ENCODE assay signal across 11 cellular contexts in genomic region chr3:188390775-188391443, GRCh38.
A peak's percentile ranks its signal among the peaks of the same experiment; 100 is the strongest.
DNase-seq lines count a peak whose midpoint lies in the region; ATAC-seq and TF ChIP-seq lines count a peak whose summit lies in the region.
"Had no signal": no experiment of that assay in that cellular context is flagged by ENCODE, and none has a peak within 500 bp of the region (broad histone marks: within the 10 kb centered on the region; RNA-seq: fewer than 3 reads in every experiment).

No MANE protein-coding gene starts in this region.

- H3K36me3 Mint-ChIP-seq in activated T-cell treated with anti-CD3 and anti-CD28 coated beads, Interleukin-2, amount 50 U/mL, for 24 hours (ENCODE audit: low read depth) = peaks cover 2% of the 10 kb centered on the region
- H3K36me3 Mint-ChIP-seq in activated T-cell treated with anti-CD3 and anti-CD28 coated beads, Interleukin-2, amount 50 U/mL, for 4 hours (ENCODE audit: insufficient read depth) = peaks cover 4% of the 10 kb centered on the region
- peaks cover 5% of the 10 kb centered on the region for H3K36me3 Mint-ChIP-seq in memory B cell

- H3K4me1 Mint-ChIP-seq in activated T-cell treated with anti-CD3 and anti-CD28 coated beads, Interleukin-2, amount 50 U/mL, for 24 hours (ENCODE audit: low read depth) = peaks cover 40% of the 10 kb centered on the region
- H3K4me1 Mint-ChIP-seq in activated T-cell treated with anti-CD3 and anti-CD28 coated beads, Interleukin-2, amount 50 U/mL, for 4 hours (ENCODE audit: low read depth) = peaks cover 30% of the 10 kb centered on the region
- H3K4me1 Mint-ChIP-seq in memory B cell = peaks cover 39% of the 10 kb centered on the region

- ATAC-seq in activated T-cell treated with anti-CD3 and anti-CD28 coated beads, Interleukin-2, amount 50 U/mL, for 4 hours = no peak
- peak; percentile 21 for ATAC-seq in memory B cell (ENCODE audit: low read depth)
- no peak for ATAC-seq in GM19351 (IDR thresholded peaks at IDR 0.05; ENCODE audit: unreplicated experiment)

- no peak for TF ChIP-seq CTCF in coronary artery (IDR thresholded peaks at IDR 0.05)
- TF ChIP-seq CTCF in tibial nerve (IDR thresholded peaks at IDR 0.05) = no peak

- H3K9me3 Mint-ChIP-seq in activated T-cell treated with anti-CD3 and anti-CD28 coated beads, Interleukin-2, amount 50 U/mL, for 24 hours = no peaks in the 10 kb centered on the region
- no peaks in the 10 kb centered on the region for H3K9me3 Mint-ChIP-seq in activated T-cell treated with anti-CD3 and anti-CD28 coated beads, Interleukin-2, amount 50 U/mL, for 4 hours
- H3K9me3 Mint-ChIP-seq in memory B cell = no peaks in the 10 kb centered on the region

- TF ChIP-seq POLR2A in tibial nerve (IDR thresholded peaks at IDR 0.05) = no peak

- no peaks in the 10 kb centered on the region for H3K36me3 ChIP-seq in tibial nerve

- H3K9me3 ChIP-seq in tibial nerve = no peaks in the 10 kb centered on the region

- TF ChIP-seq EP300 in tibial nerve (IDR thresholded peaks at IDR 0.05) = no peak

- peak overlapping the region; percentile 71 to 75 for H3K27ac ChIP-seq in coronary artery
- H3K27ac ChIP-seq in tibial nerve = peak overlapping the region; percentile 27 to 83 (median 80)
- H3K27ac ChIP-seq: VCaP had no signal

- peak overlapping the region; percentile 84 for H3K27ac Mint-ChIP-seq in activated T-cell treated with anti-CD3 and anti-CD28 coated beads, Interleukin-2, amount 50 U/mL, for 24 hours
- H3K27ac Mint-ChIP-seq in memory B cell = peak overlapping the region; percentile 98

- H3K4me1 ChIP-seq in tibial nerve = peaks cover 0 to 49% (median 21%) of the 10 kb centered on the region in 4 donors

- H3K27me3 Mint-ChIP-seq in activated T-cell treated with anti-CD3 and anti-CD28 coated beads, Interleukin-2, amount 50 U/mL, for 24 hours = no peaks in the 10 kb centered on the region
- H3K27me3 Mint-ChIP-seq in activated T-cell treated with anti-CD3 and anti-CD28 coated beads, Interleukin-2, amount 50 U/mL, for 4 hours (ENCODE audit: low read depth) = no peaks in the 10 kb centered on the region
- H3K27me3 Mint-ChIP-seq in memory B cell = no peaks in the 10 kb centered on the region

- H3K27me3 ChIP-seq in tibial nerve = no peaks in the 10 kb centered on the region

- H3K4me3 ChIP-seq in coronary artery (peak overlapping the region; percentile 28), tibial nerve (no peak overlapping the region)

- no peak for DNase-seq in activated T-cell treated with anti-CD3 and anti-CD28 coated beads, Interleukin-2, amount 50 U/mL, for 24 hours
- DNase-seq in activated T-cell treated with anti-CD3 and anti-CD28 coated beads, Interleukin-2, amount 50 U/mL, for 4 hours = no peak
- DNase-seq in coronary artery (ENCODE audit: low spot score) (no peak), memory B cell (ENCODE audit: low spot score in 2 of 2) (no peak), tibial nerve (ENCODE audit: low spot score in 2 of 2) (no peak), amniotic stem cell (lab: John Stamatoyannopoulos, UW) (no peak), NCI-H748 treated with DMSO at 0.1 percent for 48 hours (lab: John Stamatoyannopoulos, UW) (no peak)
- DNase-seq: NK-92 treated with Interleukin-12 subunit alpha and Interleukin-12 subunit beta, amount 100 ng/mL, for 24 hours; occipital lobe had no signal

- no peak overlapping the region for H3K4me3 Mint-ChIP-seq in activated T-cell treated with anti-CD3 and anti-CD28 coated beads, Interleukin-2, amount 50 U/mL, for 24 hours
- H3K4me3 Mint-ChIP-seq in activated T-cell treated with anti-CD3 and anti-CD28 coated beads, Interleukin-2, amount 50 U/mL, for 4 hours = no peak overlapping the region
- H3K4me3 Mint-ChIP-seq in memory B cell = peak overlapping the region; percentile 62

- WGBS in tibial nerve, 2 donors = 24 to 31% methylated on average over 8 of the region's 8 CpGs
